In the genomic region with DNA sequence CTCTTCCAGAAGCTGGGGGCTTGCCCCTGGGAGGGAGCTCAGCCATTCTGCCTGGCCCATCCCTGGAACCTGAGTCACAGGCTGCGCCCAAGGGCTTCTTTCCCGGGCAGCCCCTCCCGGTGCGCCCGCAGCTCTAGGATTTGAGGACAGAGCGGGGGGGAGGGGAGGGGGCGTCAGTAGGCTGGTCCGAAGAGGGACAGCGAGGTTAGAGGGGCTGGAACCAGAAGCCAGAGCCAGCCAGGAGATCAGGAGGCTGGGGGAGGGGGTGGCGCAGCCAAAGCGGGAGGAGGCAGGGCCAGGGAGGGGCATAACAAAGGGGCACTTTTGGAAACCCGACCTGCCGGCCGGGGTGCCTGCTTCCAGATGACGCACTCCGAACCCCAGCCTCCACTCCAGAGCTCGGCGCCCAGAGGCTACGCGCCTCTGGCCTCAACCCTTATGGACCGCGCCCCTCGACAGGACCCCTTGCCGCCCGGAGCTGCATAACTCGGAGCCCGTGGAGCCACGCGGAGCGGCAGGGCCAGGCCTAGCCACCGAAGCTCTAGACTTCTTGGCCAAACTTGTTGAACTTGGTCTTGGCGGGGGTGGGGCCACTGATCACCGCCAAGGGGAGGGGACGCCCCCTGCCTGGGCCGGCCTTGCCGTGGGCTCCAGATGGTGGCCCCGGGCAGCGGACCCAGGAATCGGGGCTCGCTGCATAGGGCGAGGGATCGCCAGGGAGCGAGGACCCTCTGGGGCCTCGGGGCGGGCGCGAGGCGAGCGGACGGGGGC, we compare ENCODE assay signal across 1 cellular context.
TF ChIP-seq lines count a peak whose summit lies in the region.

No MANE protein-coding gene starts in this region.

TF ChIP-seq in WTC11, 78 proteins besides CTCF, POLR2A, EP300 and RAD21 (continued from another document):
- TF ChIP-seq, protein P1, sequence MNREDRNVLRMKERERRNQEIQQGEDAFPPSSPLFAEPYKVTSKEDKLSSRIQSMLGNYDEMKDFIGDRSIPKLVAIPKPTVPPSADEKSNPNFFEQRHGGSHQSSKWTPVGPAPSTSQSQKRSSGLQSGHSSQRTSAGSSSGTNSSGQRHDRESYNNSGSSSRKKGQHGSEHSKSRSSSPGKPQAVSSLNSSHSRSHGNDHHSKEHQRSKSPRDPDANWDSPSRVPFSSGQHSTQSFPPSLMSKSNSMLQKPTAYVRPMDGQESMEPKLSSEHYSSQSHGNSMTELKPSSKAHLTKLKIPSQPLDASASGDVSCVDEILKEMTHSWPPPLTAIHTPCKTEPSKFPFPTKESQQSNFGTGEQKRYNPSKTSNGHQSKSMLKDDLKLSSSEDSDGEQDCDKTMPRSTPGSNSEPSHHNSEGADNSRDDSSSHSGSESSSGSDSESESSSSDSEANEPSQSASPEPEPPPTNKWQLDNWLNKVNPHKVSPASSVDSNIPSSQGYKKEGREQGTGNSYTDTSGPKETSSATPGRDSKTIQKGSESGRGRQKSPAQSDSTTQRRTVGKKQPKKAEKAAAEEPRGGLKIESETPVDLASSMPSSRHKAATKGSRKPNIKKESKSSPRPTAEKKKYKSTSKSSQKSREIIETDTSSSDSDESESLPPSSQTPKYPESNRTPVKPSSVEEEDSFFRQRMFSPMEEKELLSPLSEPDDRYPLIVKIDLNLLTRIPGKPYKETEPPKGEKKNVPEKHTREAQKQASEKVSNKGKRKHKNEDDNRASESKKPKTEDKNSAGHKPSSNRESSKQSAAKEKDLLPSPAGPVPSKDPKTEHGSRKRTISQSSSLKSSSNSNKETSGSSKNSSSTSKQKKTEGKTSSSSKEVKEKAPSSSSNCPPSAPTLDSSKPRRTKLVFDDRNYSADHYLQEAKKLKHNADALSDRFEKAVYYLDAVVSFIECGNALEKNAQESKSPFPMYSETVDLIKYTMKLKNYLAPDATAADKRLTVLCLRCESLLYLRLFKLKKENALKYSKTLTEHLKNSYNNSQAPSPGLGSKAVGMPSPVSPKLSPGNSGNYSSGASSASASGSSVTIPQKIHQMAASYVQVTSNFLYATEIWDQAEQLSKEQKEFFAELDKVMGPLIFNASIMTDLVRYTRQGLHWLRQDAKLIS (CRISPR knock-in tag; IDR thresholded peaks at IDR 0.05; ENCODE audit: borderline replicate concordance): no peak
- peak; percentile 30; the same call in 1 of the 2 replicates for TF ChIP-seq ZNF232 (CRISPR knock-in tag; IDR thresholded peaks at IDR 0.05)
- TF ChIP-seq, protein P2, sequence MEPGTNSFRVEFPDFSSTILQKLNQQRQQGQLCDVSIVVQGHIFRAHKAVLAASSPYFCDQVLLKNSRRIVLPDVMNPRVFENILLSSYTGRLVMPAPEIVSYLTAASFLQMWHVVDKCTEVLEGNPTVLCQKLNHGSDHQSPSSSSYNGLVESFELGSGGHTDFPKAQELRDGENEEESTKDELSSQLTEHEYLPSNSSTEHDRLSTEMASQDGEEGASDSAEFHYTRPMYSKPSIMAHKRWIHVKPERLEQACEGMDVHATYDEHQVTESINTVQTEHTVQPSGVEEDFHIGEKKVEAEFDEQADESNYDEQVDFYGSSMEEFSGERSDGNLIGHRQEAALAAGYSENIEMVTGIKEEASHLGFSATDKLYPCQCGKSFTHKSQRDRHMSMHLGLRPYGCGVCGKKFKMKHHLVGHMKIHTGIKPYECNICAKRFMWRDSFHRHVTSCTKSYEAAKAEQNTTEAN (CRISPR knock-in tag; IDR thresholded peaks at IDR 0.05): peak; percentile 66; the same call in 1 of the 2 replicates
- TF ChIP-seq, protein P3, sequence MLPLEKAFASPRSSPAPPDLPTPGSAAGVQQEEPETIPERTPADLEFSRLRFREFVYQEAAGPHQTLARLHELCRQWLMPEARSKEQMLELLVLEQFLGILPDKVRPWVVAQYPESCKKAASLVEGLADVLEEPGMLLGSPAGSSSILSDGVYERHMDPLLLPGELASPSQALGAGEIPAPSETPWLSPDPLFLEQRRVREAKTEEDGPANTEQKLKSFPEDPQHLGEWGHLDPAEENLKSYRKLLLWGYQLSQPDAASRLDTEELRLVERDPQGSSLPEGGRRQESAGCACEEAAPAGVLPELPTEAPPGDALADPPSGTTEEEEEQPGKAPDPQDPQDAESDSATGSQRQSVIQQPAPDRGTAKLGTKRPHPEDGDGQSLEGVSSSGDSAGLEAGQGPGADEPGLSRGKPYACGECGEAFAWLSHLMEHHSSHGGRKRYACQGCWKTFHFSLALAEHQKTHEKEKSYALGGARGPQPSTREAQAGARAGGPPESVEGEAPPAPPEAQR (CRISPR knock-in tag; IDR thresholded peaks at IDR 0.05): no peak
TF ChIP-seq in WTC11: peak in this region for 16.
